In the genomic region with DNA sequence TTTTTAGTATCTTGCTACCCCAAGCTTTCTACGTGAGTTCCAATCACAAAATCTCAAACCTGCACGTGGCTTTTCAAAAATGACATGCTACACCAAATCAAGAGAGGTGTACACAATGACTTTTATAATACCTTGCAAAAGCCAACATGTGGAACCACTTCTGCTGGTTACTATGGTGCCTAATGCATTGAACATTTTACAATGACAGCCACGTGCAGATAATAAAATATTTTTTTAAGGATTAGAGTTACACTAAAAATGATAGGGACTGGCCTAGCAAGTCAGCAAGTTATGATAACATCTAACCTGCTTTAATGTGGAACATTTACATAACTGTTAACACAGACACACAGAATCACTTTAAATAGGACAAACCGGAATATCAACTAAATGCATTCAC, we compare ENCODE assay signal across 19 cellular contexts. TPM values are rescaled to one million over a fixed set of nuclear protein-coding genes. Genes with fewer than 3 reads are reported as not detected.
DNase-seq lines count a peak whose midpoint lies in the region; ATAC-seq and TF ChIP-seq lines count a peak whose summit lies in the region.
"Had no signal": no experiment of that assay in that cellular context is flagged by ENCODE, and none has a peak within 500 bp of the region (broad histone marks: within the 10 kb centered on the region; RNA-seq: fewer than 3 reads in every experiment).

No MANE protein-coding gene starts in this region.

- H3K9me3 Mint-ChIP-seq in activated T-cell treated with anti-CD3 and anti-CD28 coated beads, Interleukin-2, amount 50 U/mL, for 24 hours: no peaks in the 10 kb centered on the region
- H3K9me3 Mint-ChIP-seq in activated T-cell treated with anti-CD3 and anti-CD28 coated beads, Interleukin-2, amount 50 U/mL, for 4 hours: no peaks in the 10 kb centered on the region

- H3K4me1 Mint-ChIP-seq in activated T-cell treated with anti-CD3 and anti-CD28 coated beads, Interleukin-2, amount 50 U/mL, for 24 hours (ENCODE audit: low read depth): peaks cover 68% of the 10 kb centered on the region
- H3K4me1 Mint-ChIP-seq in activated T-cell treated with anti-CD3 and anti-CD28 coated beads, Interleukin-2, amount 50 U/mL, for 4 hours (ENCODE audit: low read depth): peaks cover 58% of the 10 kb centered on the region

- no peak overlapping the region for H2AFZ ChIP-seq in parathyroid adenoma

- peaks cover 38% of the 10 kb centered on the region for H3K36me3 Mint-ChIP-seq in activated T-cell treated with anti-CD3 and anti-CD28 coated beads, Interleukin-2, amount 50 U/mL, for 24 hours (ENCODE audit: low read depth)
- H3K36me3 Mint-ChIP-seq in activated T-cell treated with anti-CD3 and anti-CD28 coated beads, Interleukin-2, amount 50 U/mL, for 4 hours (ENCODE audit: insufficient read depth): peaks cover 5% of the 10 kb centered on the region

- DNase-seq in activated T-cell treated with anti-CD3 and anti-CD28 coated beads, Interleukin-2, amount 50 U/mL, for 24 hours: no peak
- no peak for DNase-seq in activated T-cell treated with anti-CD3 and anti-CD28 coated beads, Interleukin-2, amount 50 U/mL, for 4 hours
- DNase-seq in NCI-H1092 (lab: John Stamatoyannopoulos, UW): peak; percentile 73
- no peak for DNase-seq in right atrium auricular region (ENCODE audit: low spot score)
- no peak for DNase-seq in COLO829 (ENCODE audit: low spot score)
- DNase-seq: activated CD4-positive, alpha-beta T cell treated with anti-CD3 and anti-CD28 coated beads for 48 hours; activated CD8-positive, alpha-beta memory T cell treated with anti-CD3 and anti-CD28 coated beads, Interleukin-2, amount 50 U/mL, for 48 hours; activated naive CD4-positive, alpha-beta T cell treated with anti-CD3 and anti-CD28 coated beads, Interleukin-2, amount 50 U/mL, for 16 hours; brain microvascular endothelial cell; KG1; mesendoderm; NCI-H1694; nephron progenitor cell; NK-92 treated with Interleukin-12 subunit alpha and Interleukin-12 subunit beta, amount 100 ng/mL, for 24 hours had no signal

- no peaks in the 10 kb centered on the region for H3K36me3 ChIP-seq in parathyroid adenoma (ENCODE audit: control insufficient read depth, insufficient read depth, low read length)
- no peaks in the 10 kb centered on the region for H3K36me3 ChIP-seq in right atrium auricular region
- H3K36me3 ChIP-seq: brain microvascular endothelial cell had no signal

- H3K4me3 ChIP-seq in parathyroid adenoma (ENCODE audit: low read depth, low read length) (no peak overlapping the region), right atrium auricular region (no peak overlapping the region)
- H3K4me3 ChIP-seq: GM12878 had no signal

- ATAC-seq in activated T-cell treated with anti-CD3 and anti-CD28 coated beads, Interleukin-2, amount 50 U/mL, for 4 hours: no peak
- peak; percentile 53; the same call in 2 of the 3 replicates for ATAC-seq in SK-N-SH treated with all-trans-retinoic acid at 6 μM for 48 hours
- no peak for ATAC-seq in HG03045 (IDR thresholded peaks at IDR 0.05; ENCODE audit: unreplicated experiment)
- ATAC-seq: Right ventricle myocardium inferior had no signal

- H3K9me3 ChIP-seq in parathyroid adenoma (ENCODE audit: control insufficient read depth, low read length) (no peaks in the 10 kb centered on the region), right atrium auricular region (no peaks in the 10 kb centered on the region)

- no peaks in the 10 kb centered on the region for H3K27me3 ChIP-seq in parathyroid adenoma (ENCODE audit: control insufficient read depth, insufficient read depth, low read length)
- no peaks in the 10 kb centered on the region for H3K27me3 ChIP-seq in right atrium auricular region
- H3K27me3 ChIP-seq: brain microvascular endothelial cell had no signal

- H3K4me1 ChIP-seq in parathyroid adenoma (no peaks in the 10 kb centered on the region), right atrium auricular region (no peaks in the 10 kb centered on the region)

- peak overlapping the region; percentile 53 for H3K27ac Mint-ChIP-seq in activated T-cell treated with anti-CD3 and anti-CD28 coated beads, Interleukin-2, amount 50 U/mL, for 24 hours
- H3K27ac Mint-ChIP-seq: nephron progenitor cell had no signal

- no peaks in the 10 kb centered on the region for H3K27me3 Mint-ChIP-seq in activated T-cell treated with anti-CD3 and anti-CD28 coated beads, Interleukin-2, amount 50 U/mL, for 24 hours
- no peaks in the 10 kb centered on the region for H3K27me3 Mint-ChIP-seq in activated T-cell treated with anti-CD3 and anti-CD28 coated beads, Interleukin-2, amount 50 U/mL, for 4 hours (ENCODE audit: low read depth)

- TF ChIP-seq CTCF in parathyroid adenoma (IDR thresholded peaks at IDR 0.05) (no peak), right atrium auricular region (IDR thresholded peaks at IDR 0.05) (no peak)

- no peak overlapping the region for H3K4me3 Mint-ChIP-seq in activated T-cell treated with anti-CD3 and anti-CD28 coated beads, Interleukin-2, amount 50 U/mL, for 24 hours
- no peak overlapping the region for H3K4me3 Mint-ChIP-seq in activated T-cell treated with anti-CD3 and anti-CD28 coated beads, Interleukin-2, amount 50 U/mL, for 4 hours
- H3K4me3 Mint-ChIP-seq: nephron progenitor cell had no signal

- no peaks in the 10 kb centered on the region for H3K79me2 ChIP-seq in parathyroid adenoma

- H3K4me2 ChIP-seq in parathyroid adenoma (ENCODE audit: low read length): peak overlapping the region; percentile 6

- no peak overlapping the region for H3K9ac ChIP-seq in parathyroid adenoma

- no peak overlapping the region for H3K27ac ChIP-seq in parathyroid adenoma
- no peak overlapping the region for H3K27ac ChIP-seq in right atrium auricular region
- H3K27ac ChIP-seq: brain microvascular endothelial cell had no signal

TF ChIP-seq in SK-N-SH treated with all-trans-retinoic acid at 6 μM for 48 hours, 23 proteins besides CTCF, POLR2A, EP300 and RAD21:
- TF ChIP-seq, protein P1, sequence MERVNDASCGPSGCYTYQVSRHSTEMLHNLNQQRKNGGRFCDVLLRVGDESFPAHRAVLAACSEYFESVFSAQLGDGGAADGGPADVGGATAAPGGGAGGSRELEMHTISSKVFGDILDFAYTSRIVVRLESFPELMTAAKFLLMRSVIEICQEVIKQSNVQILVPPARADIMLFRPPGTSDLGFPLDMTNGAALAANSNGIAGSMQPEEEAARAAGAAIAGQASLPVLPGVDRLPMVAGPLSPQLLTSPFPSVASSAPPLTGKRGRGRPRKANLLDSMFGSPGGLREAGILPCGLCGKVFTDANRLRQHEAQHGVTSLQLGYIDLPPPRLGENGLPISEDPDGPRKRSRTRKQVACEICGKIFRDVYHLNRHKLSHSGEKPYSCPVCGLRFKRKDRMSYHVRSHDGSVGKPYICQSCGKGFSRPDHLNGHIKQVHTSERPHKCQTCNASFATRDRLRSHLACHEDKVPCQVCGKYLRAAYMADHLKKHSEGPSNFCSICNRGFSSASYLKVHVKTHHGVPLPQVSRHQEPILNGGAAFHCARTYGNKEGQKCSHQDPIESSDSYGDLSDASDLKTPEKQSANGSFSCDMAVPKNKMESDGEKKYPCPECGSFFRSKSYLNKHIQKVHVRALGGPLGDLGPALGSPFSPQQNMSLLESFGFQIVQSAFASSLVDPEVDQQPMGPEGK (CRISPR knock-in tag; IDR thresholded peaks at IDR 0.05; ENCODE audit: borderline replicate concordance): no peak
- TF ChIP-seq, protein P2, sequence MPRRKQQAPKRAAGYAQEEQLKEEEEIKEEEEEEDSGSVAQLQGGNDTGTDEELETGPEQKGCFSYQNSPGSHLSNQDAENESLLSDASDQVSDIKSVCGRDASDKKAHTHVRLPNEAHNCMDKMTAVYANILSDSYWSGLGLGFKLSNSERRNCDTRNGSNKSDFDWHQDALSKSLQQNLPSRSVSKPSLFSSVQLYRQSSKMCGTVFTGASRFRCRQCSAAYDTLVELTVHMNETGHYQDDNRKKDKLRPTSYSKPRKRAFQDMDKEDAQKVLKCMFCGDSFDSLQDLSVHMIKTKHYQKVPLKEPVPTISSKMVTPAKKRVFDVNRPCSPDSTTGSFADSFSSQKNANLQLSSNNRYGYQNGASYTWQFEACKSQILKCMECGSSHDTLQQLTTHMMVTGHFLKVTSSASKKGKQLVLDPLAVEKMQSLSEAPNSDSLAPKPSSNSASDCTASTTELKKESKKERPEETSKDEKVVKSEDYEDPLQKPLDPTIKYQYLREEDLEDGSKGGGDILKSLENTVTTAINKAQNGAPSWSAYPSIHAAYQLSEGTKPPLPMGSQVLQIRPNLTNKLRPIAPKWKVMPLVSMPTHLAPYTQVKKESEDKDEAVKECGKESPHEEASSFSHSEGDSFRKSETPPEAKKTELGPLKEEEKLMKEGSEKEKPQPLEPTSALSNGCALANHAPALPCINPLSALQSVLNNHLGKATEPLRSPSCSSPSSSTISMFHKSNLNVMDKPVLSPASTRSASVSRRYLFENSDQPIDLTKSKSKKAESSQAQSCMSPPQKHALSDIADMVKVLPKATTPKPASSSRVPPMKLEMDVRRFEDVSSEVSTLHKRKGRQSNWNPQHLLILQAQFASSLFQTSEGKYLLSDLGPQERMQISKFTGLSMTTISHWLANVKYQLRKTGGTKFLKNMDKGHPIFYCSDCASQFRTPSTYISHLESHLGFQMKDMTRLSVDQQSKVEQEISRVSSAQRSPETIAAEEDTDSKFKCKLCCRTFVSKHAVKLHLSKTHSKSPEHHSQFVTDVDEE (CRISPR knock-in tag; IDR thresholded peaks at IDR 0.05): no peak
- TF ChIP-seq ESRRG (CRISPR knock-in tag; IDR thresholded peaks at IDR 0.05) (no peak), RARB (CRISPR knock-in tag; IDR thresholded peaks at IDR 0.05) (no peak), ZNF565 (CRISPR knock-in tag; conservative IDR thresholded peaks at IDR 0.05; ENCODE audit: low read depth) (no peak)

RNA-seq across cellular contexts. Expression of a gene that starts 30.2 kb away (rescaled TPM):
- total RNA-seq in activated T-cell treated with anti-CD3 and anti-CD28 coated beads, Interleukin-2, amount 50 U/mL, for 4 hours: 10 to 100 TPM; 26.6 to 29.6 (median 28.1) TPM
- total RNA-seq in right atrium auricular region: 10 to 100 TPM; 13.6 to 15.6 TPM
